Comparison of ENCODE assay signal across 8 cellular contexts in the genomic region with DNA sequence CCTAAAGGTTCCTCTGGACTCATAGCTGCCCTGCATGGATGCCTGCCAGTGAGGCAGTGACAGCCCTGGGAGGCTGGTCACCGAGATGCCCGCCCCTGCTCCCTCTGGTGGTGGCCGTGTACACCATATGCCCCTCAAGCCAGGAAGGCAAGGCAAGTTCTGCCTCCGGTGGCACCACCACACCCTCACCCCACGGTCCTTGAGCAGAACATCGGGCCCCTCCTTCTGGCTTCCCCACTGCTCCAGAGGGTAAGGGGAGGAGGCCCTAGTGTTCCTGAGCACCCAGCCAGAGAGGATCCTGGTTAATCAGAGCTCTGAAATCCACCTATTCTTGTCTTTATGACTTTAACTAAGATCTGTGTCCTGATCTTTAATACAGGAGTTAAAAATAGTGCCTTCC. TPM values are rescaled to one million over a fixed set of nuclear protein-coding genes. Genes with fewer than 3 reads are reported as not detected.
DNase-seq lines count a peak whose midpoint lies in the region; ATAC-seq, FAIRE-seq and TF ChIP-seq lines count a peak whose summit lies in the region.

No MANE protein-coding gene starts in this region.

- H3K9me1 ChIP-seq in endothelial cell of umbilical vein (replicated peaks; ENCODE audit: control insufficient read depth, extremely low read depth, insufficient read depth, low read length) = no peaks in the 10 kb centered on the region

- H3K4me1 ChIP-seq in endothelial cell of umbilical vein (ENCODE audit: control insufficient read depth, extremely low read depth, insufficient read depth, low read length) = no peaks in the 10 kb centered on the region

- no peaks in the 10 kb centered on the region for H4K20me1 ChIP-seq in endothelial cell of umbilical vein (replicated peaks; ENCODE audit: control insufficient read depth, extremely low read depth, insufficient read depth, low read length)

- H2AFZ ChIP-seq in endothelial cell of umbilical vein (ENCODE audit: low read depth, low read length) = no peak overlapping the region

- CTCF ChIA-PET in GM10248 (lab: Yijun Ruan, JAX) = interaction anchor here (0.8 to 9.1 kb wide), 18 partner anchors 10 to 107 kb away, joined by 3 to 136 read pairs (median 6); a partner anchor contains a TSS
- CTCF ChIA-PET in endothelial cell of umbilical vein (lab: Charles Lee) = interaction anchor here (0.5 to 6.0 kb wide), 14 partner anchors 10 to 107 kb away, joined by 3 to 121 read pairs (median 6); a partner anchor contains a TSS

- ATAC-seq in GM18517 (IDR thresholded peaks at IDR 0.05; ENCODE audit: unreplicated experiment) = no peak

- intact Hi-C loops in endothelial cell of umbilical vein (cut with micrococcal nuclease) (no loop called here), posterior vena cava (cut with DNase I) (loop anchor here in 1 of 2 donors (5.0 kb wide), 1 partner anchor 45 kb away; no protein-coding TSS in a partner anchor)

- H3K4me3 ChIP-seq in AG10803 (ENCODE audit: low read length) = no peak overlapping the region
- no peak overlapping the region for H3K4me3 ChIP-seq in endothelial cell of umbilical vein (replicated peaks in 1 of 3; ENCODE audit: insufficient read depth in 1 of 3, low read depth in 1 of 3, low read length in 3 of 3)

- H3K9me3 ChIP-seq in endothelial cell of umbilical vein (replicated peaks; ENCODE audit: control insufficient read depth, insufficient read depth, low read length) = no peaks in the 10 kb centered on the region

- H3K79me2 ChIP-seq in endothelial cell of umbilical vein (ENCODE audit: control insufficient read depth, insufficient read depth, low read length) = peaks cover 3% of the 10 kb centered on the region

- H3K36me3 ChIP-seq in endothelial cell of umbilical vein (ENCODE audit: control insufficient read depth in 2 of 2, extremely low read depth in 1 of 2, insufficient read depth in 2 of 2, low read length in 2 of 2) = peaks cover 0 to 6% of the 10 kb centered on the region in 2 experiments

- no peaks in the 10 kb centered on the region for H3K27me3 ChIP-seq in endothelial cell of umbilical vein (ENCODE audit: control insufficient read depth in 2 of 2, insufficient read depth in 2 of 2, low read length in 2 of 2)

- BruUV-seq in endothelial cell of umbilical vein (replicated peaks; lab: Mats Ljungman, UMichigan) = no TSS peak

- DNase-seq in AG10803 (ENCODE audit: low read depth) = peak; percentile 57
- DNase-seq in GM10248 (ENCODE audit: extremely low spot score) = peak; percentile 34
- peak; percentile 36 for DNase-seq in HS-27A (ENCODE audit: low read depth)
- peak; percentile 79 for DNase-seq in UCSD-AML1 (lab: John Stamatoyannopoulos, UW; ENCODE audit: unreplicated experiment)
- DNase-seq in endothelial cell of umbilical vein (ENCODE audit: low read depth, low spot score) = peak; percentile 57
- DNase-seq in posterior vena cava (ENCODE audit: low spot score) = peak; percentile 93
- no peak for DNase-seq in RPMI8226

- no peak overlapping the region for H3K9ac ChIP-seq in endothelial cell of umbilical vein (replicated peaks; ENCODE audit: extremely low read depth, insufficient read depth, low read length)

- FAIRE-seq in endothelial cell of umbilical vein (lab: Jason Lieb, UNC) = peak; percentile 79

- TF ChIP-seq CTCF in AG10803 (conservative IDR thresholded peaks at IDR 0.05; ENCODE audit: low read length) (peak; percentile 61), GM10248 (IDR thresholded peaks at IDR 0.05; ENCODE audit: control extremely low read depth, extremely low read depth, low read depth, missing control alignments) (peak; percentile 83), endothelial cell of umbilical vein (IDR thresholded peaks at IDR 0.05; ENCODE audit: extremely low read depth in 1 of 2, insufficient read depth in 1 of 2, low read depth in 1 of 2, low read length in 2 of 2) (peak; percentile 65 to 75)

- no peak overlapping the region for H3K4me2 ChIP-seq in endothelial cell of umbilical vein (ENCODE audit: insufficient read depth, low read length)

- TF ChIP-seq POLR2A in endothelial cell of umbilical vein (IDR thresholded peaks at IDR 0.05; ENCODE audit: low read depth, low read length) = peak; percentile 55

- H3K27ac ChIP-seq in endothelial cell of umbilical vein (ENCODE audit: insufficient read depth, low read depth, low read length) = no peak overlapping the region

- dilution Hi-C loops in endothelial cell of umbilical vein (cut with MboI; ENCODE audit: extremely low pct_ligation_motif_present, low sequenced_read_pairs) = no loop called here

- POLR2A ChIA-PET in GM10248 (lab: Yijun Ruan, JAX) (no interaction called here), endothelial cell of umbilical vein (lab: Charles Lee) (interaction anchor here (0.5 to 4.9 kb wide), 4 partner anchors 9 to 45 kb away, joined by 3 to 27 read pairs (median 4); a partner anchor contains a TSS)

TF ChIP-seq in endothelial cell of umbilical vein, 7 proteins besides CTCF, POLR2A, EP300 and RAD21:
- TF ChIP-seq JUN (IDR thresholded peaks at IDR 0.05; ENCODE audit: borderline replicate concordance, insufficient read depth, insufficient read length, low read depth) (no peak), MYC (IDR thresholded peaks at IDR 0.05; ENCODE audit: low read depth, low read length) (peak; percentile 57), EZH2 (IDR thresholded peaks at IDR 0.05; ENCODE audit: borderline replicate concordance, low read depth, low read length, severe bottlenecking) (no peak), GATA2 (IDR thresholded peaks at IDR 0.05; ENCODE audit: insufficient read depth, insufficient read length, low read depth, low read length) (no peak)
- TF ChIP-seq, protein P1, sequence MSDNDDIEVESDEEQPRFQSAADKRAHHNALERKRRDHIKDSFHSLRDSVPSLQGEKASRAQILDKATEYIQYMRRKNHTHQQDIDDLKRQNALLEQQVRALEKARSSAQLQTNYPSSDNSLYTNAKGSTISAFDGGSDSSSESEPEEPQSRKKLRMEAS (IDR thresholded peaks at IDR 0.05; ENCODE audit: insufficient read depth, insufficient read length) = no peak

RNA-seq across cellular contexts. Expression of a gene that starts 1.6 kb away (rescaled TPM):
- total RNA-seq in endothelial cell of umbilical vein (0.35 TPM in 1 of 2 replicates, not detected in the other), posterior vena cava (not detected)
- 0.10 TPM in 1 of 2 replicates, not detected in the other for polyA plus RNA-seq in endothelial cell of umbilical vein
- polyA plus RNA-seq in endothelial cell of umbilical vein (2011; cell fraction: cytosol; rRNA removed) = not detected in 2 replicates
- polyA plus RNA-seq in endothelial cell of umbilical vein (2011; cell fraction: nucleus; rRNA removed) = 0.59 and 0.88 TPM in 2 replicates
- not detected in 2 replicates for polyA plus RNA-seq in endothelial cell of umbilical vein (2012)
- polyA minus RNA-seq in endothelial cell of umbilical vein = not detected in 2 replicates
- polyA minus RNA-seq in endothelial cell of umbilical vein (2011; cell fraction: cytosol; rRNA and poly(A)+ RNA removed) = 12.6 TPM
- not detected in 2 replicates for polyA minus RNA-seq in endothelial cell of umbilical vein (2011; cell fraction: nucleus; rRNA and poly(A)+ RNA removed)

RNA-seq across cellular contexts. Expression of a gene that starts 4.7 kb away (rescaled TPM):
- total RNA-seq in endothelial cell of umbilical vein = 545 and 701 TPM in 2 replicates
- 1,770 and 2,016 TPM in 2 replicates for polyA plus RNA-seq in endothelial cell of umbilical vein
- 1,592 and 1,594 TPM in 2 replicates for polyA plus RNA-seq in endothelial cell of umbilical vein (2011; cell fraction: cytosol; rRNA removed)
- 375 and 429 TPM in 2 replicates for polyA plus RNA-seq in endothelial cell of umbilical vein (2011; cell fraction: nucleus; rRNA removed)
- polyA plus RNA-seq in endothelial cell of umbilical vein (2012) = 731 and 878 TPM in 2 replicates
- polyA minus RNA-seq in endothelial cell of umbilical vein = 643 and 675 TPM in 2 replicates
- polyA minus RNA-seq in endothelial cell of umbilical vein (2011; cell fraction: cytosol; rRNA and poly(A)+ RNA removed) = 133 TPM
- 156 and 175 TPM in 2 replicates for polyA minus RNA-seq in endothelial cell of umbilical vein (2011; cell fraction: nucleus; rRNA and poly(A)+ RNA removed)
- total RNA-seq in posterior vena cava = 10 to 100 TPM; 67.0 to 99.2 TPM

RNA-seq across cellular contexts. Expression of a gene that starts 9.6 kb away (rescaled TPM):
- total RNA-seq in endothelial cell of umbilical vein = 155 and 255 TPM in 2 replicates
- polyA plus RNA-seq in endothelial cell of umbilical vein = 332 and 360 TPM in 2 replicates
- 385 and 427 TPM in 2 replicates for polyA plus RNA-seq in endothelial cell of umbilical vein (2011; cell fraction: cytosol; rRNA removed)
- polyA plus RNA-seq in endothelial cell of umbilical vein (2011; cell fraction: nucleus; rRNA removed) = 150 and 158 TPM in 2 replicates
- polyA plus RNA-seq in endothelial cell of umbilical vein (2012) = 221 and 233 TPM in 2 replicates
- polyA minus RNA-seq in endothelial cell of umbilical vein = 113 and 129 TPM in 2 replicates
- polyA minus RNA-seq in endothelial cell of umbilical vein (2011; cell fraction: cytosol; rRNA and poly(A)+ RNA removed) = 39.0 TPM
- 16.5 and 16.8 TPM in 2 replicates for polyA minus RNA-seq in endothelial cell of umbilical vein (2011; cell fraction: nucleus; rRNA and poly(A)+ RNA removed)
- total RNA-seq in posterior vena cava = 100 to 1,000 TPM; 149 to 167 TPM

RNA-seq across cellular contexts. Expression of a gene that starts 10.6 kb away (rescaled TPM):
- total RNA-seq in endothelial cell of umbilical vein (not detected in 2 replicates), posterior vena cava (1 to 10 TPM in 1 of 2 donors, under 1 TPM in 1; 0.74 to 1.8 TPM)
- not detected in 2 replicates for polyA plus RNA-seq in endothelial cell of umbilical vein
- polyA plus RNA-seq in endothelial cell of umbilical vein (2011; cell fraction: cytosol; rRNA removed) = not detected in 2 replicates
- polyA plus RNA-seq in endothelial cell of umbilical vein (2011; cell fraction: nucleus; rRNA removed) = not detected in 2 replicates
- 0.66 and 1.1 TPM in 2 replicates for polyA plus RNA-seq in endothelial cell of umbilical vein (2012)
- 0.58 TPM in 1 of 2 replicates, not detected in the other for polyA minus RNA-seq in endothelial cell of umbilical vein
- polyA minus RNA-seq in endothelial cell of umbilical vein (2011; cell fraction: cytosol; rRNA and poly(A)+ RNA removed) = 1.3 TPM
- polyA minus RNA-seq in endothelial cell of umbilical vein (2011; cell fraction: nucleus; rRNA and poly(A)+ RNA removed) = not detected in 2 replicates

RNA-seq across cellular contexts. Expression of a gene that starts 16.2 kb away (rescaled TPM):
- total RNA-seq in endothelial cell of umbilical vein (72.1 and 74.4 TPM in 2 replicates), posterior vena cava (10 to 100 TPM; 44.5 to 47.3 TPM)
- polyA plus RNA-seq in endothelial cell of umbilical vein = 47.1 and 62.0 TPM in 2 replicates
- polyA plus RNA-seq in endothelial cell of umbilical vein (2011; cell fraction: cytosol; rRNA removed) = 50.2 and 51.0 TPM in 2 replicates
- polyA plus RNA-seq in endothelial cell of umbilical vein (2011; cell fraction: nucleus; rRNA removed) = 106 and 115 TPM in 2 replicates
- 42.7 and 46.6 TPM in 2 replicates for polyA plus RNA-seq in endothelial cell of umbilical vein (2012)
- polyA minus RNA-seq in endothelial cell of umbilical vein = 45.3 and 54.6 TPM in 2 replicates
- 38.8 TPM for polyA minus RNA-seq in endothelial cell of umbilical vein (2011; cell fraction: cytosol; rRNA and poly(A)+ RNA removed)
- polyA minus RNA-seq in endothelial cell of umbilical vein (2011; cell fraction: nucleus; rRNA and poly(A)+ RNA removed) = 107 and 134 TPM in 2 replicates
